13 cellular contexts compared by ENCODE assay signal in genomic region chr6:74749211-74750142, GRCh38.
DNase-seq lines count a peak whose midpoint lies in the region; ATAC-seq, FAIRE-seq and TF ChIP-seq lines count a peak whose summit lies in the region.
"Had no signal": no experiment of that assay in that cellular context is flagged by ENCODE, and none has a peak within 500 bp of the region (broad histone marks: within the 10 kb centered on the region; RNA-seq: fewer than 3 reads in every experiment).

No MANE protein-coding gene starts in this region.

- no peaks in the 10 kb centered on the region for H3K79me2 ChIP-seq in SK-N-SH (ENCODE audit: insufficient read depth)

- no peak for TF ChIP-seq RAD21 in SK-N-SH (IDR thresholded peaks at IDR 0.05; ENCODE audit: low read length)

- ATAC-seq in SK-N-SH treated with all-trans-retinoic acid at 6 μM for 48 hours (no peak), HG03469 (IDR thresholded peaks at IDR 0.05; ENCODE audit: unreplicated experiment) (peak; percentile 43)

- TF ChIP-seq EP300 in SK-N-SH (IDR thresholded peaks at IDR 0.05; ENCODE audit: borderline replicate concordance in 1 of 2, low read depth in 1 of 2, low read length in 1 of 2) = no peak

- no peaks in the 10 kb centered on the region for H4K20me1 ChIP-seq in SK-N-SH (ENCODE audit: insufficient read depth)

- DNase-seq in SK-N-SH (no peak), epithelial cell of prostate (ENCODE audit: low read depth, low spot score) (peak; percentile 20), stromal cell of bone marrow (ENCODE audit: low read depth) (peak; percentile 6), NCI-H446 (lab: John Stamatoyannopoulos, UW) (no peak), NCI-H1436 treated with DMSO at 0.1 percent for 48 hours (lab: John Stamatoyannopoulos, UW) (no peak), GM12891 (ENCODE audit: insufficient read length, low spot score) (no peak)
- DNase-seq: DMS79; effector CD4-positive, alpha-beta T cell; MG63; transverse colon had no signal

- no peaks in the 10 kb centered on the region for H3K36me3 ChIP-seq in SK-N-SH (replicated peaks in 1 of 2; ENCODE audit: control insufficient read depth in 1 of 2, insufficient read depth in 2 of 2, low read length in 1 of 2)
- H3K36me3 ChIP-seq: MG63, transverse colon had no signal

- WGBS in SK-N-SH (ENCODE audit: low lambda C conversion rate) = 5% methylated on average over 10 of the region's 10 CpGs

- no peak overlapping the region for H2AFZ ChIP-seq in SK-N-SH (ENCODE audit: low read depth)

- POLR2A ChIA-PET in SK-N-SH (lab: Yijun Ruan, JAX) = no interaction called here

- no peak overlapping the region for H3K4me3 ChIP-seq in SK-N-SH (ENCODE audit: low read depth in 2 of 2, low read length in 1 of 2)
- H3K4me3 ChIP-seq: MG63, transverse colon had no signal

- no peaks in the 10 kb centered on the region for H3K4me1 ChIP-seq in SK-N-SH (ENCODE audit: control insufficient read depth in 1 of 2, insufficient read depth in 2 of 2, low read depth in 1 of 2, low read length in 1 of 2)

- H3K9me2 ChIP-seq in SK-N-SH = no peaks in the 10 kb centered on the region

- H3F3A ChIP-seq in SK-N-SH (replicated peaks; ENCODE audit: insufficient read depth) = no peaks in the 10 kb centered on the region

- no peak for FAIRE-seq in GM12891 (lab: Jason Lieb, UNC)
- FAIRE-seq: A204.1 had no signal

- no peaks in the 10 kb centered on the region for H3K9me3 ChIP-seq in SK-N-SH
- H3K9me3 ChIP-seq: MG63, transverse colon had no signal

- no peak overlapping the region for H3K9ac ChIP-seq in SK-N-SH

- TF ChIP-seq CTCF in SK-N-SH (IDR thresholded peaks at IDR 0.05) = no peak

- CTCF ChIA-PET in SK-N-SH (lab: Yijun Ruan, JAX) = no interaction called here

- TF ChIP-seq POLR2A in GM12891 (IDR thresholded peaks at IDR 0.05; ENCODE audit: low read depth, low read length) = no peak

- H3K27ac ChIP-seq in SK-N-SH (ENCODE audit: low read depth in 2 of 2, low read length in 1 of 2) (no peak overlapping the region), epithelial cell of prostate (peak overlapping the region; percentile 12)
- H3K27ac ChIP-seq: transverse colon had no signal

- H3K27me3 ChIP-seq in SK-N-SH (ENCODE audit: insufficient read depth) = no peaks in the 10 kb centered on the region
- H3K27me3 ChIP-seq: MG63, transverse colon had no signal

- H3K4me2 ChIP-seq in SK-N-SH = no peak overlapping the region

TF ChIP-seq in SK-N-SH treated with all-trans-retinoic acid at 6 μM for 48 hours, 23 proteins besides CTCF, POLR2A, EP300 and RAD21:
- TF ChIP-seq ISL1 (CRISPR knock-in tag; IDR thresholded peaks at IDR 0.05) (peak; percentile 30; the same call in 1 of the 2 replicates), GLIS3 (CRISPR knock-in tag; IDR thresholded peaks at IDR 0.05) (no peak)

TF ChIP-seq in SK-N-SH, 30 proteins besides CTCF, POLR2A, EP300 and RAD21 (continues in another document):
- TF ChIP-seq EZH2phosphoT487 (IDR thresholded peaks at IDR 0.05; ENCODE audit: borderline replicate concordance, low read depth) (no peak), TAF1 (IDR thresholded peaks at IDR 0.05; ENCODE audit: borderline replicate concordance, low read depth, low read length) (no peak), GATA2 (CRISPR knock-in tag; IDR thresholded peaks at IDR 0.05) (no peak), USF1 (IDR thresholded peaks at IDR 0.05; ENCODE audit: borderline replicate concordance, low read depth) (no peak), RFX5 (IDR thresholded peaks at IDR 0.05; ENCODE audit: low read length) (no peak), FOXM1 (IDR thresholded peaks at IDR 0.05; ENCODE audit: low read depth) (no peak), NRF1 (IDR thresholded peaks at IDR 0.05; ENCODE audit: low read depth, low read length) (no peak)
- TF ChIP-seq, protein P1, sequence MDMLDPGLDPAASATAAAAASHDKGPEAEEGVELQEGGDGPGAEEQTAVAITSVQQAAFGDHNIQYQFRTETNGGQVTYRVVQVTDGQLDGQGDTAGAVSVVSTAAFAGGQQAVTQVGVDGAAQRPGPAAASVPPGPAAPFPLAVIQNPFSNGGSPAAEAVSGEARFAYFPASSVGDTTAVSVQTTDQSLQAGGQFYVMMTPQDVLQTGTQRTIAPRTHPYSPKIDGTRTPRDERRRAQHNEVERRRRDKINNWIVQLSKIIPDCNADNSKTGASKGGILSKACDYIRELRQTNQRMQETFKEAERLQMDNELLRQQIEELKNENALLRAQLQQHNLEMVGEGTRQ (IDR thresholded peaks at IDR 0.05; ENCODE audit: borderline replicate concordance, low read depth, low read length) = no peak

TF ChIP-seq in GM12891, 5 proteins besides CTCF, POLR2A, EP300 and RAD21:
- TF ChIP-seq POU2F2 (IDR thresholded peaks at IDR 0.05; ENCODE audit: low read depth, low read length) = no peak
- TF ChIP-seq SPI1 (IDR thresholded peaks at IDR 0.05; ENCODE audit: low read depth, low read length) = no peak
- no peak for TF ChIP-seq POLR2AphosphoS5 (IDR thresholded peaks at IDR 0.05; ENCODE audit: low read depth, low read length)

Comparison
In these comparisons a context has a peak if more than half of its experiments do, and no peak if none do; other contexts are left out.
1. DNase-seq: peak in epithelial cell of prostate (single experiment) and stromal cell of bone marrow (single experiment); none in SK-N-SH (single experiment), NCI-H446 (0 of 2), NCI-H1436 treated with DMSO at 0.1 percent for 48 hours (single experiment) and GM12891 (single experiment).